1 cellular context compared by ENCODE assay signal in the genomic region with DNA sequence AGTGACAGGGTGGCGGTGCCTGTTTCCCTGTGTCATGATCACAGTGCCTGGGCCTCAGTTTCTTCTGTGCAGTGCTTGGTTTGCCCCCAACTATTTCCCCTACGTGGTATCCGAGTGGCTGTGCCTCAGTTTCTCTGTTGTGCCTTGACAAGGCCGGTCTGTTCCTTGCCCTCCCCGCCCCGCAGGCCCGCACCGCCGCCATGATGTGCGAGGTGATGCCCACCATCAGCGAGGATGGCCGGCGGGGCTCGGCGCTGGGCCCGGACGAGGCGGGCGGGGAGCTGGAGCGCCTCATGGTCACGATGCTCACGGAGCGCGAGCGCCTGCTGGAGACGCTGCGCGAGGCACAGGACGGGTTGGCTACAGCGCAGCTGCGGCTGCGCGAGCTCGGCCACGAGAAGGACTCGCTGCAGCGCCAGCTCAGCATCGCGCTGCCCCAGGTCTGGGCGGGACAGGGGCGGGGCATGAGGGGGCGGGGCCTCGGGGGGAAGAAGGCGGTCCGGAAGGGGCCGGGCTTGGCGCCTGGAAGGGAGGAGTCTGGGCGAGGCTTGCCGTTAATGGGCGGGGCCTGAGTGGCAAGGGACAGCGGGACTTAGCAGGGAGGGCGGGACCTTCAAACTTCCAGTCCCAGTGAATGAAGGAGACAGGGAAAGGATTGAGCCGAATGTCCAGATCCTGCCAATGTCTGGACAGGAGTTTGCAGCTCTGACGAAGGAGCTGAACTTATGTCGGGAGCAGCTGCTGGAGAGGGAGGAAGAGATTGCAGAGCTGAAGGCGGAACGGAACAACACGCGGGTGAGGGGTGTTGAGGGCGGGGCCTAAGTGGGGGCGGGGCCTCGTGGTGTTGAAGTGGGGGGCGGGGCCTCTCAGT.
A peak's percentile ranks its signal among the peaks of the same experiment; 100 is the strongest.
TF ChIP-seq lines count a peak whose summit lies in the region.

No MANE protein-coding gene starts in this region.

TF ChIP-seq in HepG2, 621 proteins besides CTCF, POLR2A, EP300 and RAD21 (continued from another document and continues in another):
- TF ChIP-seq, protein P1, sequence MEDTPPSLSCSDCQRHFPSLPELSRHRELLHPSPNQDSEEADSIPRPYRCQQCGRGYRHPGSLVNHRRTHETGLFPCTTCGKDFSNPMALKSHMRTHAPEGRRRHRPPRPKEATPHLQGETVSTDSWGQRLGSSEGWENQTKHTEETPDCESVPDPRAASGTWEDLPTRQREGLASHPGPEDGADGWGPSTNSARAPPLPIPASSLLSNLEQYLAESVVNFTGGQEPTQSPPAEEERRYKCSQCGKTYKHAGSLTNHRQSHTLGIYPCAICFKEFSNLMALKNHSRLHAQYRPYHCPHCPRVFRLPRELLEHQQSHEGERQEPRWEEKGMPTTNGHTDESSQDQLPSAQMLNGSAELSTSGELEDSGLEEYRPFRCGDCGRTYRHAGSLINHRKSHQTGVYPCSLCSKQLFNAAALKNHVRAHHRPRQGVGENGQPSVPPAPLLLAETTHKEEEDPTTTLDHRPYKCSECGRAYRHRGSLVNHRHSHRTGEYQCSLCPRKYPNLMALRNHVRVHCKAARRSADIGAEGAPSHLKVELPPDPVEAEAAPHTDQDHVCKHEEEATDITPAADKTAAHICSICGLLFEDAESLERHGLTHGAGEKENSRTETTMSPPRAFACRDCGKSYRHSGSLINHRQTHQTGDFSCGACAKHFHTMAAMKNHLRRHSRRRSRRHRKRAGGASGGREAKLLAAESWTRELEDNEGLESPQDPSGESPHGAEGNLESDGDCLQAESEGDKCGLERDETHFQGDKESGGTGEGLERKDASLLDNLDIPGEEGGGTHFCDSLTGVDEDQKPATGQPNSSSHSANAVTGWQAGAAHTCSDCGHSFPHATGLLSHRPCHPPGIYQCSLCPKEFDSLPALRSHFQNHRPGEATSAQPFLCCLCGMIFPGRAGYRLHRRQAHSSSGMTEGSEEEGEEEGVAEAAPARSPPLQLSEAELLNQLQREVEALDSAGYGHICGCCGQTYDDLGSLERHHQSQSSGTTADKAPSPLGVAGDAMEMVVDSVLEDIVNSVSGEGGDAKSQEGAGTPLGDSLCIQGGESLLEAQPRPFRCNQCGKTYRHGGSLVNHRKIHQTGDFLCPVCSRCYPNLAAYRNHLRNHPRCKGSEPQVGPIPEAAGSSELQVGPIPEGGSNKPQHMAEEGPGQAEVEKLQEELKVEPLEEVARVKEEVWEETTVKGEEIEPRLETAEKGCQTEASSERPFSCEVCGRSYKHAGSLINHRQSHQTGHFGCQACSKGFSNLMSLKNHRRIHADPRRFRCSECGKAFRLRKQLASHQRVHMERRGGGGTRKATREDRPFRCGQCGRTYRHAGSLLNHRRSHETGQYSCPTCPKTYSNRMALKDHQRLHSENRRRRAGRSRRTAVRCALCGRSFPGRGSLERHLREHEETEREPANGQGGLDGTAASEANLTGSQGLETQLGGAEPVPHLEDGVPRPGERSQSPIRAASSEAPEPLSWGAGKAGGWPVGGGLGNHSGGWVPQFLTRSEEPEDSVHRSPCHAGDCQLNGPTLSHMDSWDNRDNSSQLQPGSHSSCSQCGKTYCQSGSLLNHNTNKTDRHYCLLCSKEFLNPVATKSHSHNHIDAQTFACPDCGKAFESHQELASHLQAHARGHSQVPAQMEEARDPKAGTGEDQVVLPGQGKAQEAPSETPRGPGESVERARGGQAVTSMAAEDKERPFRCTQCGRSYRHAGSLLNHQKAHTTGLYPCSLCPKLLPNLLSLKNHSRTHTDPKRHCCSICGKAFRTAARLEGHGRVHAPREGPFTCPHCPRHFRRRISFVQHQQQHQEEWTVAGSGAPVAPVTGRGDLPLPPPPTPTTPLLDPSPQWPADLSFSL (CRISPR knock-in tag; IDR thresholded peaks at IDR 0.05) = peak; percentile 60; the same call in 1 of the 2 replicates
- TF ChIP-seq, protein P2, sequence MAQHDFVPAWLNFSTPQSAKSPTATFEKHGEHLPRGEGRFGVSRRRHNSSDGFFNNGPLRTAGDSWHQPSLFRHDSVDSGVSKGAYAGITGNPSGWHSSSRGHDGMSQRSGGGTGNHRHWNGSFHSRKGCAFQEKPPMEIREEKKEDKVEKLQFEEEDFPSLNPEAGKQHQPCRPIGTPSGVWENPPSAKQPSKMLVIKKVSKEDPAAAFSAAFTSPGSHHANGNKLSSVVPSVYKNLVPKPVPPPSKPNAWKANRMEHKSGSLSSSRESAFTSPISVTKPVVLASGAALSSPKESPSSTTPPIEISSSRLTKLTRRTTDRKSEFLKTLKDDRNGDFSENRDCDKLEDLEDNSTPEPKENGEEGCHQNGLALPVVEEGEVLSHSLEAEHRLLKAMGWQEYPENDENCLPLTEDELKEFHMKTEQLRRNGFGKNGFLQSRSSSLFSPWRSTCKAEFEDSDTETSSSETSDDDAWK (CRISPR knock-in tag; IDR thresholded peaks at IDR 0.05) = no peak
- TF ChIP-seq ZNF280B (CRISPR knock-in tag; IDR thresholded peaks at IDR 0.05; ENCODE audit: borderline replicate concordance) (peak; percentile 99), ZBTB3 (CRISPR knock-in tag; IDR thresholded peaks at IDR 0.05; ENCODE audit: borderline replicate concordance, low read depth) (peak; percentile 89; the same call in 1 of the 2 replicates), SIN3B (IDR thresholded peaks at IDR 0.05; ENCODE audit: low read length) (peak; percentile 90), ZMYM3 (CRISPR knock-in tag; IDR thresholded peaks at IDR 0.05) (peak; percentile 84; the same call in 1 of the 2 replicates), KDM3A (CRISPR knock-in tag; IDR thresholded peaks at IDR 0.05; ENCODE audit: low read depth) (peak; percentile 62; the same call in 1 of the 2 replicates), ZNF260 (CRISPR knock-in tag; IDR thresholded peaks at IDR 0.05; ENCODE audit: borderline replicate concordance, low read depth) (no peak), SETDB1 (CRISPR knock-in tag; IDR thresholded peaks at IDR 0.05; ENCODE audit: borderline replicate concordance) (peak; percentile 68; the same call in 1 of the 2 replicates), HNF4A (CRISPR knock-in tag; IDR thresholded peaks at IDR 0.05) (no peak), YY1 (IDR thresholded peaks at IDR 0.05; ENCODE audit: insufficient read depth, insufficient replicate concordance, low read depth, low read length) (peak; percentile 84), HDAC1 (CRISPR knock-in tag; IDR thresholded peaks at IDR 0.05) (peak; percentile 86), ZNF292 (CRISPR knock-in tag; IDR thresholded peaks at IDR 0.05; ENCODE audit: borderline replicate concordance, low read depth) (no peak), ZNF816 (CRISPR knock-in tag; IDR thresholded peaks at IDR 0.05; ENCODE audit: borderline replicate concordance) (peak; percentile 87; the same call in 1 of the 2 replicates), ZNF567 (CRISPR knock-in tag; IDR thresholded peaks at IDR 0.05; ENCODE audit: borderline replicate concordance) (peak; percentile 95; the same call in 1 of the 2 replicates), RORA (CRISPR knock-in tag; IDR thresholded peaks at IDR 0.05) (no peak), TGIF2 (CRISPR knock-in tag; IDR thresholded peaks at IDR 0.05) (peak; percentile 91; the same call in 1 of the 2 replicates), ATF3 (CRISPR knock-in tag; IDR thresholded peaks at IDR 0.05) (peak; percentile 85), ZNF792 (CRISPR knock-in tag; IDR thresholded peaks at IDR 0.05) (peak; percentile 99), PITX1 (CRISPR knock-in tag; IDR thresholded peaks at IDR 0.05) (peak; percentile 87), ZBTB20 (CRISPR knock-in tag; IDR thresholded peaks at IDR 0.05; ENCODE audit: borderline replicate concordance, low read depth) (peak; percentile 82; the same call in 1 of the 2 replicates), ZNF354B (CRISPR knock-in tag; IDR thresholded peaks at IDR 0.05) (peak; percentile 97), ZNF333 (CRISPR knock-in tag; IDR thresholded peaks at IDR 0.05; ENCODE audit: borderline replicate concordance) (peak; percentile 66; the same call in 1 of the 2 replicates), ZBTB14 (CRISPR knock-in tag; IDR thresholded peaks at IDR 0.05) (peak; percentile 78), GATA4 (IDR thresholded peaks at IDR 0.05; ENCODE audit: borderline replicate concordance, low read depth) (no peak), ZNF24 (IDR thresholded peaks at IDR 0.05) (no peak), BRD4 (CRISPR knock-in tag; IDR thresholded peaks at IDR 0.05) (peak; percentile 79; the same call in 1 of the 2 replicates), ZNF709 (CRISPR knock-in tag; IDR thresholded peaks at IDR 0.05) (peak; percentile 99), ZNF512 (CRISPR knock-in tag; IDR thresholded peaks at IDR 0.05) (peak; percentile 81; the same call in 1 of the 2 replicates), HNRNPLL (IDR thresholded peaks at IDR 0.05; ENCODE audit: low read depth, low read length, poor library complexity, severe bottlenecking) (peak; percentile 57), ZNF20 (CRISPR knock-in tag; IDR thresholded peaks at IDR 0.05) (0 out of 2 replicates have a peak, but pooled peaks have one; percentile 69), MIER3 (CRISPR knock-in tag; IDR thresholded peaks at IDR 0.05; ENCODE audit: borderline replicate concordance) (peak; percentile 91; the same call in 1 of the 2 replicates), ELF4 (CRISPR knock-in tag; IDR thresholded peaks at IDR 0.05; ENCODE audit: borderline replicate concordance) (no peak)
- TF ChIP-seq, protein P3, sequence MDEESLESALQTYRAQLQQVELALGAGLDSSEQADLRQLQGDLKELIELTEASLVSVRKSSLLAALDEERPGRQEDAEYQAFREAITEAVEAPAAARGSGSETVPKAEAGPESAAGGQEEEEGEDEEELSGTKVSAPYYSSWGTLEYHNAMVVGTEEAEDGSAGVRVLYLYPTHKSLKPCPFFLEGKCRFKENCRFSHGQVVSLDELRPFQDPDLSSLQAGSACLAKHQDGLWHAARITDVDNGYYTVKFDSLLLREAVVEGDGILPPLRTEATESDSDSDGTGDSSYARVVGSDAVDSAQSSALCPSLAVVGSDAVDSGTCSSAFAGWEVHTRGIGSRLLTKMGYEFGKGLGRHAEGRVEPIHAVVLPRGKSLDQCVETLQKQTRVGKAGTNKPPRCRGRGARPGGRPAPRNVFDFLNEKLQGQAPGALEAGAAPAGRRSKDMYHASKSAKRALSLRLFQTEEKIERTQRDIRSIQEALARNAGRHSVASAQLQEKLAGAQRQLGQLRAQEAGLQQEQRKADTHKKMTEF (CRISPR knock-in tag; IDR thresholded peaks at IDR 0.05) = peak; percentile 97
- TF ChIP-seq, protein P4, sequence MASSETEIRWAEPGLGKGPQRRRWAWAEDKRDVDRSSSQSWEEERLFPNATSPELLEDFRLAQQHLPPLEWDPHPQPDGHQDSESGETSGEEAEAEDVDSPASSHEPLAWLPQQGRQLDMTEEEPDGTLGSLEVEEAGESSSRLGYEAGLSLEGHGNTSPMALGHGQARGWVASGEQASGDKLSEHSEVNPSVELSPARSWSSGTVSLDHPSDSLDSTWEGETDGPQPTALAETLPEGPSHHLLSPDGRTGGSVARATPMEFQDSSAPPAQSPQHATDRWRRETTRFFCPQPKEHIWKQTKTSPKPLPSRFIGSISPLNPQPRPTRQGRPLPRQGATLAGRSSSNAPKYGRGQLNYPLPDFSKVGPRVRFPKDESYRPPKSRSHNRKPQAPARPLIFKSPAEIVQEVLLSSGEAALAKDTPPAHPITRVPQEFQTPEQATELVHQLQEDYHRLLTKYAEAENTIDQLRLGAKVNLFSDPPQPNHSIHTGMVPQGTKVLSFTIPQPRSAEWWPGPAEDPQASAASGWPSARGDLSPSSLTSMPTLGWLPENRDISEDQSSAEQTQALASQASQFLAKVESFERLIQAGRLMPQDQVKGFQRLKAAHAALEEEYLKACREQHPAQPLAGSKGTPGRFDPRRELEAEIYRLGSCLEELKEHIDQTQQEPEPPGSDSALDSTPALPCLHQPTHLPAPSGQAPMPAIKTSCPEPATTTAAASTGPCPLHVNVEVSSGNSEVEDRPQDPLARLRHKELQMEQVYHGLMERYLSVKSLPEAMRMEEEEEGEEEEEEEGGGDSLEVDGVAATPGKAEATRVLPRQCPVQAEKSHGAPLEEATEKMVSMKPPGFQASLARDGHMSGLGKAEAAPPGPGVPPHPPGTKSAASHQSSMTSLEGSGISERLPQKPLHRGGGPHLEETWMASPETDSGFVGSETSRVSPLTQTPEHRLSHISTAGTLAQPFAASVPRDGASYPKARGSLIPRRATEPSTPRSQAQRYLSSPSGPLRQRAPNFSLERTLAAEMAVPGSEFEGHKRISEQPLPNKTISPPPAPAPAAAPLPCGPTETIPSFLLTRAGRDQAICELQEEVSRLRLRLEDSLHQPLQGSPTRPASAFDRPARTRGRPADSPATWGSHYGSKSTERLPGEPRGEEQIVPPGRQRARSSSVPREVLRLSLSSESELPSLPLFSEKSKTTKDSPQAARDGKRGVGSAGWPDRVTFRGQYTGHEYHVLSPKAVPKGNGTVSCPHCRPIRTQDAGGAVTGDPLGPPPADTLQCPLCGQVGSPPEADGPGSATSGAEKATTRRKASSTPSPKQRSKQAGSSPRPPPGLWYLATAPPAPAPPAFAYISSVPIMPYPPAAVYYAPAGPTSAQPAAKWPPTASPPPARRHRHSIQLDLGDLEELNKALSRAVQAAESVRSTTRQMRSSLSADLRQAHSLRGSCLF (CRISPR knock-in tag; IDR thresholded peaks at IDR 0.05; ENCODE audit: borderline replicate concordance) = peak; percentile 97
